ENCODE assay signal across 18 cellular contexts in genomic region chr17:40696651-40697072, GRCh38. TPM values are rescaled to one million over a fixed set of nuclear protein-coding genes. Genes with fewer than 3 reads are reported as not detected.
DNase-seq lines count a peak whose midpoint lies in the region; ATAC-seq, FAIRE-seq and TF ChIP-seq lines count a peak whose summit lies in the region.
"Had no signal": no experiment of that assay in that cellular context is flagged by ENCODE, and none has a peak within 500 bp of the region (broad histone marks: within the 10 kb centered on the region; RNA-seq: fewer than 3 reads in every experiment).

No MANE protein-coding gene starts in this region.

- in situ Hi-C loops in IMR-90 (cut with MboI; ENCODE audit: low sequenced_read_pairs), result no loop called here

- H2BK5ac ChIP-seq in IMR-90 (ENCODE audit: low read depth, low read length, poor library complexity, severe bottlenecking), result no peak overlapping the region

- no peaks in the 10 kb centered on the region; the same call in 1 of the 2 replicates for H3K9me3 ChIP-seq in IMR-90 (ENCODE audit: control insufficient read depth, insufficient read depth, low read length)
- H3K9me3 ChIP-seq: BLaER1 had no signal

- H3K36me3 ChIP-seq in IMR-90 (ENCODE audit: control insufficient read depth, insufficient read depth, low read length) (no peaks in the 10 kb centered on the region), bronchial epithelial cell (ENCODE audit: control insufficient read depth, insufficient read depth, low read length) (no peaks in the 10 kb centered on the region)
- H3K36me3 ChIP-seq: BLaER1 had no signal

- H4K5ac ChIP-seq in IMR-90 (ENCODE audit: low read depth, low read length), result no peak overlapping the region

- H3K56ac ChIP-seq in IMR-90 (ENCODE audit: extremely low read depth, insufficient read depth, low read length), result no peak overlapping the region

- no peak overlapping the region for H3K27ac ChIP-seq in IMR-90 (ENCODE audit: insufficient read depth, low read length)
- H3K27ac ChIP-seq: BLaER1 had no signal

- no peak overlapping the region for H2BK120ac ChIP-seq in IMR-90 (ENCODE audit: low read depth, low read length)

- peaks cover 10% of the 10 kb centered on the region for H3K27me3 Mint-ChIP-seq in nephron (ENCODE audit: low read depth)
- peaks cover 41 to 48% of the 10 kb centered on the region in 2 donors for H3K27me3 Mint-ChIP-seq in natural killer cell treated with Interleukin-12 subunit alpha and Interleukin-12 subunit beta and Interleukin-15 and Interleukin-18, amount 100 ng/mL, for 72 hours

- peak overlapping the region; percentile 87 to 96 (median 89) for H3K27ac Mint-ChIP-seq in nephron
- no peak overlapping the region for H3K27ac Mint-ChIP-seq in natural killer cell treated with Interleukin-12 subunit alpha and Interleukin-12 subunit beta and Interleukin-15 and Interleukin-18, amount 100 ng/mL, for 72 hours

- no peak overlapping the region for H3K4ac ChIP-seq in IMR-90 (ENCODE audit: low read depth, low read length)

- CTCF ChIA-PET in IMR-90 (lab: Yijun Ruan, JAX), result no interaction called here

- no peak overlapping the region for H4K91ac ChIP-seq in IMR-90 (ENCODE audit: insufficient read depth, low read depth, low read length)

- peaks cover 31% of the 10 kb centered on the region for H3K4me1 Mint-ChIP-seq in nephron
- no peaks in the 10 kb centered on the region for H3K4me1 Mint-ChIP-seq in natural killer cell treated with Interleukin-12 subunit alpha and Interleukin-12 subunit beta and Interleukin-15 and Interleukin-18, amount 100 ng/mL, for 72 hours (ENCODE audit: low read depth in 2 of 2)

- peaks cover 58% of the 10 kb centered on the region for H3K27me3 ChIP-seq in IMR-90 (ENCODE audit: control insufficient read depth, insufficient read depth, low read length)
- H3K27me3 ChIP-seq in bronchial epithelial cell (ENCODE audit: control insufficient read depth, insufficient read depth, low read length), result peaks cover 2% of the 10 kb centered on the region
- H3K27me3 ChIP-seq: BLaER1 had no signal

- no peak overlapping the region for H3K18ac ChIP-seq in IMR-90 (ENCODE audit: low read depth, low read length)

- DNase-seq in IMR-90 (no peak), bronchial epithelial cell (ENCODE audit: low read depth) (peak; percentile 43)
- no peak for DNase-seq in natural killer cell treated with Interleukin-12 subunit alpha and Interleukin-12 subunit beta and Interleukin-15 and Interleukin-18, amount 100 ng/mL, for 72 hours (ENCODE audit: low spot score)
- DNase-seq: activated CD4-positive, CD25-positive, alpha-beta regulatory T cell treated with anti-CD3 and anti-CD28 coated beads, Interleukin-2, amount 50 U/mL, for 72 hours; activated gamma-delta T cell; NCI-H1092; NCI-H2171; right cardiac atrium; stimulated activated CD4-positive, alpha-beta T cell treated with anti-CD3 and anti-CD28 coated beads, Interleukin-1b, Interleukin-23, amount 100 ng/mL, for 48 hours; substantia nigra had no signal

- no peak overlapping the region for H3K23ac ChIP-seq in IMR-90 (ENCODE audit: low read depth, low read length)

- no peak overlapping the region for H3K4me3 Mint-ChIP-seq in nephron
- H3K4me3 Mint-ChIP-seq in natural killer cell treated with Interleukin-12 subunit alpha and Interleukin-12 subunit beta and Interleukin-15 and Interleukin-18, amount 100 ng/mL, for 72 hours, result no peak overlapping the region

- TF ChIP-seq CTCF in IMR-90 (conservative IDR thresholded peaks at IDR 0.05; ENCODE audit: low read depth, low read length), result no peak
- TF ChIP-seq CTCF in bronchial epithelial cell (IDR thresholded peaks at IDR 0.05; ENCODE audit: insufficient read depth, low read length, severe bottlenecking), result no peak
- TF ChIP-seq CTCF in nephron (IDR thresholded peaks at IDR 0.05; ENCODE audit: unreplicated experiment in 3 of 3), result no peak

- no peaks in the 10 kb centered on the region for H3K9me1 ChIP-seq in IMR-90 (ENCODE audit: insufficient read depth, low read length)

- no peaks in the 10 kb centered on the region for H3K79me1 ChIP-seq in IMR-90 (ENCODE audit: low read depth in 1 of 2, low read length in 2 of 2)

- BruUV-seq in IMR-90 (replicated peaks; lab: Mats Ljungman, UMichigan), result no TSS peak

- WGBS in IMR-90 (ENCODE audit: extremely low coverage in 2 of 2, insufficient read length in 1 of 2), 2 experiments, result no CpG with 5 or more reads among the region's 3 CpGs

- no peaks in the 10 kb centered on the region for H3K36me3 Mint-ChIP-seq in nephron (ENCODE audit: low read depth)
- no peaks in the 10 kb centered on the region for H3K36me3 Mint-ChIP-seq in natural killer cell treated with Interleukin-12 subunit alpha and Interleukin-12 subunit beta and Interleukin-15 and Interleukin-18, amount 100 ng/mL, for 72 hours
- H3K36me3 Mint-ChIP-seq: mesothelial cell of epicardium had no signal

- TF ChIP-seq POLR2A in IMR-90 (IDR thresholded peaks at IDR 0.05; ENCODE audit: low read depth, low read length), result no peak

- H2AK5ac ChIP-seq in IMR-90 (ENCODE audit: low read depth, low read length), result no peak overlapping the region

- TF ChIP-seq RAD21 in IMR-90 (IDR thresholded peaks at IDR 0.05; ENCODE audit: low read length), result no peak

- no peaks in the 10 kb centered on the region for H3K9me3 Mint-ChIP-seq in nephron
- H3K9me3 Mint-ChIP-seq in natural killer cell treated with Interleukin-12 subunit alpha and Interleukin-12 subunit beta and Interleukin-15 and Interleukin-18, amount 100 ng/mL, for 72 hours, result no peaks in the 10 kb centered on the region
- H3K9me3 Mint-ChIP-seq: mesothelial cell of epicardium had no signal

- ATAC-seq in IMR-90 (ENCODE audit: low read depth) (no peak), HG03354 (IDR thresholded peaks at IDR 0.05; ENCODE audit: poor library complexity, severe bottlenecking, unreplicated experiment) (no peak), GM19351 (IDR thresholded peaks at IDR 0.05; ENCODE audit: unreplicated experiment) (no peak)
- no peak for ATAC-seq in natural killer cell treated with Interleukin-12 subunit alpha and Interleukin-12 subunit beta and Interleukin-15 and Interleukin-18, amount 100 ng/mL, for 72 hours
- ATAC-seq: right cardiac atrium had no signal

- H4K8ac ChIP-seq in IMR-90 (ENCODE audit: low read depth in 2 of 2, low read length in 2 of 2), result no peak overlapping the region

- no peak for FAIRE-seq in bronchial epithelial cell (lab: Jason Lieb, UNC)

- H3K9ac ChIP-seq in IMR-90 (ENCODE audit: low read depth, low read length), result no peak overlapping the region
- H3K9ac ChIP-seq: BLaER1 had no signal

- no peaks in the 10 kb centered on the region for H3K4me1 ChIP-seq in IMR-90 (ENCODE audit: control insufficient read depth, insufficient read depth, low read length)
- H3K4me1 ChIP-seq: BLaER1 had no signal

- no peak overlapping the region for H3K4me2 ChIP-seq in IMR-90 (ENCODE audit: low read depth, low read length)
- H3K4me2 ChIP-seq: BLaER1 had no signal

- H3K4me3 ChIP-seq in IMR-90 (ENCODE audit: insufficient read depth, low read depth, low read length), result no peak overlapping the region
- peak overlapping the region; percentile 6 for H3K4me3 ChIP-seq in bronchial epithelial cell (ENCODE audit: low read depth, low read length)
- H3K4me3 ChIP-seq: BLaER1 had no signal

- dilution Hi-C loops in IMR-90 (cut with HindIII; ENCODE audit: low sequenced_read_pairs, unreplicated experiment), result no loop called here

- no peak overlapping the region for H2AFZ ChIP-seq in IMR-90 (replicated peaks; ENCODE audit: low read length, poor library complexity)

- H2BK20ac ChIP-seq in IMR-90 (ENCODE audit: low read depth, low read length), result no peak overlapping the region

- no peak overlapping the region for H2BK15ac ChIP-seq in IMR-90 (ENCODE audit: low read depth, low read length)

- POLR2A ChIA-PET in IMR-90 (lab: Charles Lee; ENCODE audit: unreplicated experiment), result no interaction called here

- no peaks in the 10 kb centered on the region for H4K20me1 ChIP-seq in IMR-90 (ENCODE audit: insufficient read depth, low read length)
- H4K20me1 ChIP-seq: BLaER1 had no signal

- intact Hi-C loops in IMR-90 (cut with micrococcal nuclease), result no loop called here

- H3K14ac ChIP-seq in IMR-90 (replicated peaks; ENCODE audit: low read depth, low read length), result no peak overlapping the region

- no peak overlapping the region for H2AK9ac ChIP-seq in IMR-90 (replicated peaks; ENCODE audit: low read depth, low read length, poor library complexity)

RNA-seq across cellular contexts. Expression of gene KRT24, which starts 6.9 kb away (rescaled TPM):
- total RNA-seq in IMR-90 (2012; rRNA removed), result not detected in 2 replicates
- not detected in 2 replicates for polyA plus RNA-seq in IMR-90 (2012; rRNA removed)
- not detected in 2 replicates for polyA plus RNA-seq in IMR-90 (2012; cell fraction: cytosol; rRNA removed)
- polyA plus RNA-seq in IMR-90 (2012; cell fraction: nucleus; rRNA removed; ENCODE audit: low replicate concordance), result not detected in 2 replicates
- 1.6 and 9.1 TPM in 2 replicates for total RNA-seq in bronchial epithelial cell
- total RNA-seq in natural killer cell treated with Interleukin-12 subunit alpha and Interleukin-12 subunit beta and Interleukin-15 and Interleukin-18, amount 100 ng/mL, for 72 hours, result not detected
- total RNA-seq: chondrocyte; glomerular endothelial cell; mesothelial cell of epicardium; right cardiac atrium; T-helper 2 cell treated with Interferon-gamma antibody and Interleukin-4, amounts not matched to agents 100 ng/mL and 5 ng/mL, for 36 hours had no signal

RNA-seq across cellular contexts. Expression of gene KRT222, which starts 31.7 kb away (rescaled TPM):
- total RNA-seq in IMR-90 (2012; rRNA removed) (not detected in 2 replicates), bronchial epithelial cell (not detected in 2 replicates)
- not detected in 2 replicates for polyA plus RNA-seq in IMR-90 (2012; rRNA removed)
- polyA plus RNA-seq in IMR-90 (2012; cell fraction: cytosol; rRNA removed), result not detected in 2 replicates
- not detected in 2 replicates for polyA plus RNA-seq in IMR-90 (2012; cell fraction: nucleus; rRNA removed; ENCODE audit: low replicate concordance)
- total RNA-seq in natural killer cell treated with Interleukin-12 subunit alpha and Interleukin-12 subunit beta and Interleukin-15 and Interleukin-18, amount 100 ng/mL, for 72 hours, result not detected
- total RNA-seq: chondrocyte; glomerular endothelial cell; mesothelial cell of epicardium; T-helper 2 cell treated with Interferon-gamma antibody and Interleukin-4, amounts not matched to agents 100 ng/mL and 5 ng/mL, for 36 hours had no signal

RNA-seq across cellular contexts. Expression of gene SMARCE1, which starts 49.0 kb away (rescaled TPM):
- total RNA-seq in IMR-90 (2012; rRNA removed) (119 and 169 TPM in 2 replicates), bronchial epithelial cell (49.2 and 75.5 TPM in 2 replicates)
- polyA plus RNA-seq in IMR-90 (2012; rRNA removed), result 62.4 and 66.2 TPM in 2 replicates
- 11.6 and 18.1 TPM in 2 replicates for polyA plus RNA-seq in IMR-90 (2012; cell fraction: cytosol; rRNA removed)
- 4.9 and 36.3 TPM in 2 replicates for polyA plus RNA-seq in IMR-90 (2012; cell fraction: nucleus; rRNA removed; ENCODE audit: low replicate concordance)
- 10 to 100 TPM; 76.2 to 94.6 TPM for total RNA-seq in natural killer cell treated with Interleukin-12 subunit alpha and Interleukin-12 subunit beta and Interleukin-15 and Interleukin-18, amount 100 ng/mL, for 72 hours

RNA-seq across cellular contexts. Expression of gene KRT25, which starts 58.5 kb away (rescaled TPM):
- total RNA-seq in IMR-90 (2012; rRNA removed), result not detected in 2 replicates
- polyA plus RNA-seq in IMR-90 (2012; rRNA removed), result not detected in 2 replicates
- polyA plus RNA-seq in IMR-90 (2012; cell fraction: cytosol; rRNA removed), result not detected in 2 replicates
- polyA plus RNA-seq in IMR-90 (2012; cell fraction: nucleus; rRNA removed; ENCODE audit: low replicate concordance), result not detected in 2 replicates
- total RNA-seq in bronchial epithelial cell, result not detected in 2 replicates
- total RNA-seq in natural killer cell treated with Interleukin-12 subunit alpha and Interleukin-12 subunit beta and Interleukin-15 and Interleukin-18, amount 100 ng/mL, for 72 hours, result not detected
- total RNA-seq: chondrocyte; glomerular endothelial cell; mesothelial cell of epicardium; right cardiac atrium; T-helper 2 cell treated with Interferon-gamma antibody and Interleukin-4, amounts not matched to agents 100 ng/mL and 5 ng/mL, for 36 hours had no signal
- polyA plus RNA-seq: right cardiac atrium had no signal

Comparison
In these comparisons a context has a peak if more than half of its experiments do, and no peak if none do; other contexts are left out.
1. H3K27ac Mint-ChIP-seq: peak in nephron (3 of 3); none in natural killer cell treated with Interleukin-12 subunit alpha and Interleukin-12 subunit beta and Interleukin-15 and Interleukin-18, amount 100 ng/mL, for 72 hours (0 of 2).